29 cellular contexts compared by ENCODE assay signal in genomic region chr9:20994486-20994885, GRCh38.
"Had no signal": no experiment of that assay in that cellular context is flagged by ENCODE, and none has a peak within 500 bp of the region (broad histone marks: within the 10 kb centered on the region; RNA-seq: fewer than 3 reads in every experiment).

No MANE protein-coding gene starts in this region.

- FAIRE-seq: endothelial cell of umbilical vein, TTC549 had no signal

- H3K36me3 Mint-ChIP-seq: natural killer cell had no signal

- H3K9me3 Mint-ChIP-seq: activated CD8-positive, alpha-beta T cell treated with anti-CD3 and anti-CD28 coated beads for 36 hours; activated naive CD8-positive, alpha-beta T cell treated with anti-CD3 and anti-CD28 coated beads, Interleukin-2, amount 50 U/mL, for 24 hours; activated T-helper 1 cell treated with anti-CD3 and anti-CD28 coated beads, Interleukin-12 subunit alpha, Interleukin-12 subunit beta, Interleukin-2, Interleukin-4 antibody, amounts not matched to agents 30 ng/mL and 10 ng/mL and 1 ng/mL, durations not matched to agents 14 hours and 24 hours and 36 hours; brain; mesothelial cell of epicardium; natural killer cell; stimulated activated naive CD8-positive, alpha-beta T cell treated with anti-CD3 and anti-CD28 coated beads, Interleukin-15, amount 100 ng/mL, for 72 hours had no signal

- DNase-seq: activated CD4-positive, alpha-beta T cell treated with anti-CD3 and anti-CD28 coated beads, Interleukin-2, amount 10 ng/mL, durations not matched to agents 7 days and 5 days; activated CD4-positive, CD25-positive, alpha-beta regulatory T cell treated with anti-CD3 and anti-CD28 coated beads, Interleukin-2, amount 50 U/mL, for 72 hours; activated CD8-positive, alpha-beta memory T cell treated with anti-CD3 and anti-CD28 coated beads, Interleukin-2, amount 10 ng/mL, durations not matched to agents 7 days and 5 days; activated CD8-positive, alpha-beta T cell treated with anti-CD3 and anti-CD28 coated beads for 36 hours; activated gamma-delta T cell; activated naive CD4-positive, alpha-beta T cell treated with anti-CD3 and anti-CD28 coated beads, Interleukin-2, amount 50 U/mL, for 16 hours; activated naive CD8-positive, alpha-beta T cell treated with anti-CD3 and anti-CD28 coated beads, Interleukin-2, amount 50 U/mL, for 24 hours; activated T-cell treated with anti-CD3 and anti-CD28 coated beads for 4 hours; aorta; caudate nucleus; effector memory CD4-positive, alpha-beta T cell; gastrocnemius medialis; hippocampal formation; left ventricle myocardium superior; mammary epithelial cell; natural killer cell; ovary; stimulated activated CD4-positive, alpha-beta T cell treated with anti-CD3 and anti-CD28 coated beads, Interleukin-1b, Interleukin-23, amount 100 ng/mL, for 48 hours; stimulated activated naive CD8-positive, alpha-beta T cell treated with anti-CD3 and anti-CD28 coated beads, Interleukin-15, amount 100 ng/mL, for 72 hours; WERI-Rb-1 had no signal

- H3K27ac Mint-ChIP-seq: activated CD4-positive, alpha-beta T cell treated with anti-CD3 and anti-CD28 coated beads, Interleukin-2, amount 10 ng/mL, durations not matched to agents 7 days and 5 days; activated CD8-positive, alpha-beta memory T cell treated with anti-CD3 and anti-CD28 coated beads, Interleukin-2, amount 10 ng/mL, durations not matched to agents 7 days and 5 days; activated CD8-positive, alpha-beta T cell treated with anti-CD3 and anti-CD28 coated beads for 36 hours; activated naive CD8-positive, alpha-beta T cell treated with anti-CD3 and anti-CD28 coated beads, Interleukin-2, amount 50 U/mL, for 24 hours; activated T-helper 1 cell treated with anti-CD3 and anti-CD28 coated beads, Interleukin-12 subunit alpha, Interleukin-12 subunit beta, Interleukin-2, Interleukin-4 antibody, amounts not matched to agents 30 ng/mL and 10 ng/mL and 1 ng/mL, durations not matched to agents 14 hours and 24 hours and 36 hours; brain; mesothelial cell of epicardium; stimulated activated naive CD8-positive, alpha-beta T cell treated with anti-CD3 and anti-CD28 coated beads, Interleukin-15, amount 100 ng/mL, for 72 hours had no signal

- ATAC-seq: activated CD8-positive, alpha-beta memory T cell treated with anti-CD3 and anti-CD28 coated beads, Interleukin-2, amount 10 ng/mL, durations not matched to agents 7 days and 5 days; activated CD8-positive, alpha-beta T cell treated with anti-CD3 and anti-CD28 coated beads for 36 hours; activated naive CD8-positive, alpha-beta T cell treated with anti-CD3 and anti-CD28 coated beads, Interleukin-2, amount 50 U/mL, for 24 hours; esophagus mucosa; gastrocnemius medialis; left ventricle myocardium superior; natural killer cell; stimulated activated naive CD8-positive, alpha-beta T cell treated with anti-CD3 and anti-CD28 coated beads, Interleukin-15, amount 100 ng/mL, for 72 hours had no signal

- H3K27me3 Mint-ChIP-seq: activated CD4-positive, alpha-beta T cell treated with anti-CD3 and anti-CD28 coated beads, Interleukin-2, amount 10 ng/mL, durations not matched to agents 7 days and 5 days; activated CD8-positive, alpha-beta memory T cell treated with anti-CD3 and anti-CD28 coated beads, Interleukin-2, amount 10 ng/mL, durations not matched to agents 7 days and 5 days; activated CD8-positive, alpha-beta T cell treated with anti-CD3 and anti-CD28 coated beads for 36 hours; activated naive CD8-positive, alpha-beta T cell treated with anti-CD3 and anti-CD28 coated beads, Interleukin-2, amount 50 U/mL, for 24 hours; brain; stimulated activated naive CD8-positive, alpha-beta T cell treated with anti-CD3 and anti-CD28 coated beads, Interleukin-15, amount 100 ng/mL, for 72 hours had no signal

- H3K4me1 Mint-ChIP-seq: mesothelial cell of epicardium had no signal

- H3K9me3 ChIP-seq: gastrocnemius medialis, ovary, prostate gland, tibial nerve had no signal

- H3K4me1 ChIP-seq: gastrocnemius medialis, prostate gland, tibial nerve had no signal

- H3K4me3 Mint-ChIP-seq: activated CD4-positive, alpha-beta T cell treated with anti-CD3 and anti-CD28 coated beads, Interleukin-2, amount 10 ng/mL, durations not matched to agents 7 days and 5 days; activated CD8-positive, alpha-beta memory T cell treated with anti-CD3 and anti-CD28 coated beads, Interleukin-2, amount 10 ng/mL, durations not matched to agents 7 days and 5 days; activated CD8-positive, alpha-beta T cell treated with anti-CD3 and anti-CD28 coated beads for 36 hours; activated naive CD8-positive, alpha-beta T cell treated with anti-CD3 and anti-CD28 coated beads, Interleukin-2, amount 50 U/mL, for 24 hours; activated T-helper 1 cell treated with anti-CD3 and anti-CD28 coated beads, Interleukin-12 subunit alpha, Interleukin-12 subunit beta, Interleukin-2, Interleukin-4 antibody, amounts not matched to agents 30 ng/mL and 10 ng/mL and 1 ng/mL, durations not matched to agents 14 hours and 24 hours and 36 hours; brain; mesothelial cell of epicardium; natural killer cell; stimulated activated naive CD8-positive, alpha-beta T cell treated with anti-CD3 and anti-CD28 coated beads, Interleukin-15, amount 100 ng/mL, for 72 hours had no signal

- H3K27me3 ChIP-seq: gastrocnemius medialis, ovary, tibial nerve had no signal

- H3K36me3 ChIP-seq: ovary, prostate gland, WERI-Rb-1 had no signal

- H3K27ac ChIP-seq: gastrocnemius medialis, ovary, prostate gland, skin epidermis, tibial nerve, WERI-Rb-1 had no signal

- H3K4me3 ChIP-seq: gastrocnemius medialis, ovary, prostate gland, skin epidermis, tibial nerve had no signal
